ENCODE assay signal across 8 cellular contexts in genomic region chr11:3422380-3423137, GRCh38. TPM values are rescaled to one million over a fixed set of nuclear protein-coding genes. Genes with fewer than 3 reads are reported as not detected.
DNase-seq lines count a peak whose midpoint lies in the region; ATAC-seq and TF ChIP-seq lines count a peak whose summit lies in the region.
"Not testable (repeated sequence)": the region's sequence is repeated elsewhere in the genome, so short reads cannot be mapped to it uniquely, and the experiment has no call there.

No MANE protein-coding gene starts in this region.

- H3K27me3 Mint-ChIP-seq in activated naive CD4-positive, alpha-beta T cell treated with anti-CD3 and anti-CD28 coated beads, Interleukin-2, amount 50 U/mL, for 24 hours = not testable (repeated sequence)

- peak overlapping the region; percentile 93 for H3K4me2 ChIP-seq in SK-N-SH

- not testable (repeated sequence) for H3K36me3 Mint-ChIP-seq in activated naive CD4-positive, alpha-beta T cell treated with anti-CD3 and anti-CD28 coated beads, Interleukin-2, amount 50 U/mL, for 24 hours

- peak; percentile 88 for ATAC-seq in HG02610 (IDR thresholded peaks at IDR 0.05; ENCODE audit: unreplicated experiment)

- DNase-seq in GF-D8 (lab: John Stamatoyannopoulos, UW) = peak; percentile 66
- peak; percentile 98 for DNase-seq in NCI-H1092 (lab: John Stamatoyannopoulos, UW)
- peak; percentile 88 for DNase-seq in SK-N-SH
- peak; percentile 39 for DNase-seq in glomerular endothelial cell (ENCODE audit: extremely low read depth, low read depth, low spot score)
- DNase-seq in occipital lobe (lab: John Stamatoyannopoulos, UW) = peak; percentile 96
- DNase-seq in suprapubic skin (ENCODE audit: low spot score in 2 of 2) = peak; percentile 100

- CTCF ChIA-PET in SK-N-SH (lab: Yijun Ruan, JAX) = interaction anchor here (0.7 to 1.6 kb wide), 2 partner anchors 81 kb away, joined by 6 to 8 read pairs; no protein-coding TSS in a partner anchor

- under 1% methylated on average over 21 of the region's 66 CpGs for WGBS in SK-N-SH (ENCODE audit: low lambda C conversion rate)
- WGBS in suprapubic skin = under 1% methylated on average over 66 of the region's 66 CpGs

- not testable (repeated sequence) for H3K27me3 ChIP-seq in SK-N-SH (ENCODE audit: insufficient read depth); suprapubic skin

- not testable (repeated sequence) for TF ChIP-seq CTCF in SK-N-SH (IDR thresholded peaks at IDR 0.05); suprapubic skin (IDR thresholded peaks at IDR 0.05)

- H3K79me2 ChIP-seq in SK-N-SH (ENCODE audit: insufficient read depth) = not testable (repeated sequence)

- H3K9me3 ChIP-seq in SK-N-SH, suprapubic skin: not testable (repeated sequence)

- H4K20me1 ChIP-seq in SK-N-SH (ENCODE audit: insufficient read depth) = not testable (repeated sequence)

- H3F3A ChIP-seq in SK-N-SH (replicated peaks; ENCODE audit: insufficient read depth) = not testable (repeated sequence)

- H3K36me3 ChIP-seq in SK-N-SH (replicated peaks in 1 of 2; ENCODE audit: control insufficient read depth in 1 of 2, insufficient read depth in 2 of 2, low read length in 1 of 2); suprapubic skin: not testable (repeated sequence)

- TF ChIP-seq RAD21 in SK-N-SH (IDR thresholded peaks at IDR 0.05; ENCODE audit: low read length) = not testable (repeated sequence)

- H3K4me1 Mint-ChIP-seq in activated naive CD4-positive, alpha-beta T cell treated with anti-CD3 and anti-CD28 coated beads, Interleukin-2, amount 50 U/mL, for 24 hours = peaks cover 22% of the 10 kb centered on the region

- peak overlapping the region; percentile 92 for H3K4me3 Mint-ChIP-seq in activated naive CD4-positive, alpha-beta T cell treated with anti-CD3 and anti-CD28 coated beads, Interleukin-2, amount 50 U/mL, for 24 hours

- peak overlapping the region; percentile 64; the same call in 1 of the 2 replicates for H3K9ac ChIP-seq in SK-N-SH

- peak overlapping the region; percentile 84; the same call in 1 of the 2 replicates for H2AFZ ChIP-seq in SK-N-SH (ENCODE audit: low read depth)

- not testable (repeated sequence) for H3K9me3 Mint-ChIP-seq in activated naive CD4-positive, alpha-beta T cell treated with anti-CD3 and anti-CD28 coated beads, Interleukin-2, amount 50 U/mL, for 24 hours

- not testable (repeated sequence) for H3K9me2 ChIP-seq in SK-N-SH

- H3K4me3 ChIP-seq in SK-N-SH (ENCODE audit: low read depth in 2 of 2, low read length in 1 of 2) (peak overlapping the region; percentile 60 to 66), suprapubic skin (peak overlapping the region; percentile 66)

- TF ChIP-seq EP300 in SK-N-SH (IDR thresholded peaks at IDR 0.05; ENCODE audit: borderline replicate concordance in 1 of 2, low read depth in 1 of 2, low read length in 1 of 2); suprapubic skin (IDR thresholded peaks at IDR 0.05): not testable (repeated sequence)

- peak overlapping the region; percentile 73 for H3K27ac Mint-ChIP-seq in activated naive CD4-positive, alpha-beta T cell treated with anti-CD3 and anti-CD28 coated beads, Interleukin-2, amount 50 U/mL, for 24 hours

- POLR2A ChIA-PET in SK-N-SH (lab: Yijun Ruan, JAX) = interaction anchor here (0.9 kb wide), 1 partner anchor 44 kb away, joined by 3 read pairs; the partner anchor contains the start of gene ZNF195

- H3K4me1 ChIP-seq in SK-N-SH (ENCODE audit: control insufficient read depth in 1 of 2, insufficient read depth in 2 of 2, low read depth in 1 of 2, low read length in 1 of 2) = not testable (repeated sequence)
- peaks cover 15% of the 10 kb centered on the region for H3K4me1 ChIP-seq in suprapubic skin

- not testable (repeated sequence) for TF ChIP-seq POLR2A in suprapubic skin (IDR thresholded peaks at IDR 0.05)

- H3K27ac ChIP-seq in SK-N-SH (ENCODE audit: low read depth in 2 of 2, low read length in 1 of 2) (peak overlapping the region in 1 of 2 experiments; percentile 69; a peak in 1 of 4 replicates), suprapubic skin (peak overlapping the region; percentile 73)

TF ChIP-seq in SK-N-SH, 30 proteins besides CTCF, POLR2A, EP300 and RAD21:
- peak; percentile 47; the same call in 1 of the 2 replicates for TF ChIP-seq TAF1 (IDR thresholded peaks at IDR 0.05; ENCODE audit: borderline replicate concordance, low read depth, low read length)
- TF ChIP-seq MXI1 (IDR thresholded peaks at IDR 0.05; ENCODE audit: low read depth, low read length) = peak; percentile 32
- TF ChIP-seq USF2 (IDR thresholded peaks at IDR 0.05; ENCODE audit: borderline replicate concordance, low read depth, low read length) = peak; percentile 30; the same call in 1 of the 2 replicates
- peak; percentile 72 for TF ChIP-seq YY1 (IDR thresholded peaks at IDR 0.05; ENCODE audit: low read depth)
- peak; percentile 61; the same call in 1 of the 2 replicates for TF ChIP-seq USF1 (IDR thresholded peaks at IDR 0.05; ENCODE audit: borderline replicate concordance, low read depth)

RNA-seq across cellular contexts. Expression of gene ZNF195, which starts 43.6 kb away (rescaled TPM):
- 13.2 and 21.7 TPM in 2 replicates for polyA plus RNA-seq in SK-N-SH (2012; rRNA removed)
- polyA plus RNA-seq in SK-N-SH (2012; cell fraction: cytosol; rRNA removed) = 16.3 and 16.4 TPM in 2 replicates
- 36.3 and 50.2 TPM in 2 replicates for polyA plus RNA-seq in SK-N-SH (2012; cell fraction: nucleus; rRNA removed)
- total RNA-seq in glomerular endothelial cell = 16.9 and 27.2 TPM in 2 replicates
- 59.4 TPM for total RNA-seq in occipital lobe
- 10 to 100 TPM; 14.4 to 22.4 (median 18.2) TPM for total RNA-seq in suprapubic skin

Comparison
In these comparisons a context has a peak if more than half of its experiments do, and no peak if none do; other contexts are left out.
1. DNase-seq: peak in every context shown above with its lines; median percentile 100 in suprapubic skin; 98 in NCI-H1092; 96 in occipital lobe; 88 in SK-N-SH; 66 in GF-D8; 39 in glomerular endothelial cell.